Comparison of ENCODE assay signal across 17 cellular contexts in the genomic region with DNA sequence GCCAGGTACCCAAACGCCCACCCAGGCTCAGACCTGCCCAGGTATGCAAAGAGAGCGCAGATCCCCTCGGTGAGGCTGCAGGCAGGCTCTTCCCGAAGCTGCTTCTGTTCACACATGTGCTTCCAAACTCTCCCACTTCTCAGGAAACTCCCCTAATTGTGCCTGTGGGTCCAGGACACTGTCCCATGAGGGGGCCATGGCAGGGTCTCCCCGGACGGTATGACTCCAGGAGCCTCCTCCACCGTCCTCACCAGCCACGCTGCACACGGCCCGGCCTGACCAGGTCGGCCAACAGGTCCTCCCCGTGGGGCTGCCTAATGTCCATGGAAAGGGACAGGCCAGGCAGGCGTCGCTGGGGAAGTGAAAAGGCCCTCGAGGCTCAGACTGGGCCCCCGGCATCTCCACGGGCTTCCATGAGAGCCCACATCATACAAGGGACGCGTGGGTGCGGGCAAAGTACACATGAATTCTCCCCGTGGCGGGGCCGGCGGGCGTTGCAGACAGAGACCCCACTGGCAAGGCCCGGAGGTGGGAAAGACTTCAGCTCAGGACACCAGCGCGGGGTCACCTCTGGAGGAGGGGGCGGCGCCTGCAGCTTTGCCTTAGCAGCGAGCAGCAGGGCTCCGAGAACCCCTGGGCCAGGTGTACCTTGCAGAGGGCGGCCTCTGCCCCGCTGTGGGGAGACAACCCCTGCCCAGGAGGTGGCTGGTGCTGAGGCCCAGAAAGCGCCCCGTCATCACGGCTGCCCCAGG.
DNase-seq lines count a peak whose midpoint lies in the region; ATAC-seq, FAIRE-seq and TF ChIP-seq lines count a peak whose summit lies in the region.
"Had no signal": no experiment of that assay in that cellular context is flagged by ENCODE, and none has a peak within 500 bp of the region (broad histone marks: within the 10 kb centered on the region; RNA-seq: fewer than 3 reads in every experiment).

No MANE protein-coding gene starts in this region.

- H3K4me3 ChIP-seq in right atrium auricular region (no peak overlapping the region), H1 (ENCODE audit: extremely low read depth in 1 of 4, insufficient read depth in 2 of 4, low read depth in 3 of 4, low read length in 4 of 4) (no peak overlapping the region), transverse colon (no peak overlapping the region)
- H3K4me3 ChIP-seq: ascending aorta, GM12878 had no signal

- no peak for TF ChIP-seq RAD21 in H1 (IDR thresholded peaks at IDR 0.05 in 1 of 2, conservative IDR thresholded peaks at IDR 0.05 in 1 of 2; ENCODE audit: low read depth in 2 of 2, low read length in 2 of 2)

- no peak overlapping the region for H2BK12ac ChIP-seq in H1 (ENCODE audit: low read depth, low read length)

- H3K4me1 ChIP-seq in right atrium auricular region: no peaks in the 10 kb centered on the region
- peaks cover 0 to 4% (median 3%) of the 10 kb centered on the region in 4 experiments; a peak in 4 of 7 replicates for H3K4me1 ChIP-seq in H1 (replicated peaks in 1 of 4; ENCODE audit: control insufficient read depth in 3 of 4, insufficient read depth in 4 of 4, low read length in 3 of 4)
- peaks cover 0 to 4% (median 0%) of the 10 kb centered on the region in 4 donors for H3K4me1 ChIP-seq in transverse colon
- H3K4me1 ChIP-seq: ascending aorta had no signal

- H3K79me2 ChIP-seq in H1 (ENCODE audit: control insufficient read depth in 1 of 2, insufficient read depth in 2 of 2, low read length in 2 of 2): no peaks in the 10 kb centered on the region

- DNase-seq in right atrium auricular region (ENCODE audit: low spot score) (peak; percentile 46), left cardiac atrium (no peak), H1 (ENCODE audit: low read depth in 1 of 2, low spot score in 2 of 2) (peak in 1 of 2 experiments; percentile 50), posterior vena cava (ENCODE audit: low spot score) (peak; percentile 72), NCI-H345 treated with DMSO at 0.1 percent for 48 hours (lab: John Stamatoyannopoulos, UW; ENCODE audit: unreplicated experiment) (no peak), transverse colon (no peak)
- no peak for DNase-seq in activated naive CD4-positive, alpha-beta T cell (lab: John Stamatoyannopoulos, UW)
- DNase-seq: activated naive CD4-positive, alpha-beta T cell treated with anti-CD3 and anti-CD28 coated beads, Interleukin-2, amount 10 ng/mL, durations not matched to agents 7 days and 5 days; DMS53; effector memory CD8-positive, alpha-beta T cell; NCI-H526 treated with DMSO at 0.1 percent for 48 hours; T1000 had no signal

- H3K4me2 ChIP-seq in H1 (ENCODE audit: insufficient read depth in 1 of 2, low read depth in 2 of 2, low read length in 2 of 2): no peak overlapping the region

- H3K14ac ChIP-seq in H1 (ENCODE audit: insufficient read length): no peak overlapping the region

- no peaks in the 10 kb centered on the region for H3K79me1 ChIP-seq in H1 (ENCODE audit: low read depth, low read length)

- H4K91ac ChIP-seq in H1 (replicated peaks; ENCODE audit: insufficient read length, low read length): peak overlapping the region; percentile 40

- POLR2A ChIA-PET in H1 (lab: Charles Lee; ENCODE audit: partially characterized antibody): no interaction called here

- H3K9me3 ChIP-seq in right atrium auricular region: no peaks in the 10 kb centered on the region
- H3K9me3 ChIP-seq in H1 (ENCODE audit: insufficient read depth in 2 of 2, low read depth in 1 of 2, low read length in 1 of 2): no peaks in the 10 kb centered on the region
- no peaks in the 10 kb centered on the region for H3K9me3 ChIP-seq in transverse colon
- H3K9me3 ChIP-seq: ascending aorta had no signal

- TF ChIP-seq POLR2A in H1 (IDR thresholded peaks at IDR 0.05; ENCODE audit: control extremely low read depth in 1 of 2, low read depth in 2 of 2, low read length in 2 of 2) (no peak), transverse colon (IDR thresholded peaks at IDR 0.05) (no peak)

- H3K18ac ChIP-seq in H1 (ENCODE audit: extremely low read depth, low read length): no peak overlapping the region

- ATAC-seq in left cardiac atrium: no peak
- ATAC-seq: CD8-positive, alpha-beta T cell; effector memory CD8-positive, alpha-beta T cell; GM12878 had no signal

- in situ Hi-C loops in transverse colon (cut with MboI; ENCODE audit: low pct_ligation_motif_present in 1 of 4, low pct_unique_long_range_greater_than_20kb in 1 of 4, low sequenced_read_pairs in 3 of 4): no loop called here

- H2BK20ac ChIP-seq in H1 (ENCODE audit: low read length): no peak overlapping the region

- H2BK5ac ChIP-seq in H1 (ENCODE audit: low read depth, low read length): no peak overlapping the region

- H3K27ac ChIP-seq in right atrium auricular region: no peak overlapping the region
- no peak overlapping the region for H3K27ac ChIP-seq in H1 (ENCODE audit: low read depth, low read length)
- H3K27ac ChIP-seq in transverse colon: no peak overlapping the region
- H3K27ac ChIP-seq: ascending aorta, HL-60 had no signal

- CTCF ChIA-PET in H1 (lab: Charles Lee; ENCODE audit: partially characterized antibody): interaction anchor here (0.9 kb wide), 2 partner anchors 235 to 257 kb away, joined by 3 to 5 read pairs; no protein-coding TSS in a partner anchor

- H3K36me3 ChIP-seq in right atrium auricular region: no peaks in the 10 kb centered on the region
- H3K36me3 ChIP-seq in H1 (ENCODE audit: control insufficient read depth in 2 of 4, insufficient read depth in 4 of 4, low read length in 3 of 4): no peaks in the 10 kb centered on the region
- no peaks in the 10 kb centered on the region for H3K36me3 ChIP-seq in transverse colon
- H3K36me3 ChIP-seq: ascending aorta had no signal

- FAIRE-seq in H1 (lab: Jason Lieb, UNC): no peak
- FAIRE-seq: GM12878, GM19239 had no signal

- H3K56ac ChIP-seq in H1 (replicated peaks; ENCODE audit: insufficient read length, low read depth, low read length): no peak overlapping the region

- H3K27me3 ChIP-seq in right atrium auricular region (peaks cover 0 to 9% of the 10 kb centered on the region in 2 donors), H1 (replicated peaks in 1 of 4; ENCODE audit: control insufficient read depth in 3 of 4, extremely low read depth in 1 of 4, insufficient read depth in 3 of 4, low read length in 3 of 4) (no peaks in the 10 kb centered on the region; a peak in 2 of 7 replicates), transverse colon (peaks cover 23% of the 10 kb centered on the region)
- H3K27me3 ChIP-seq: ascending aorta had no signal

- WGBS in H1 (ENCODE audit: extremely low coverage in 1 of 2, insufficient coverage in 1 of 2, insufficient read length in 1 of 2, insufficient replicate concordance in 2 of 2, low coverage in 1 of 2, low lambda C conversion rate in 2 of 2, missing lambda C conversion rate in 1 of 2), 2 experiments: 93% methylated on average over 29 of the region's 37 CpGs; no CpG with 5 or more reads in 1 of the 2 experiments
- WGBS in transverse colon (ENCODE audit: low coverage in 1 of 2), 2 donors: 86 to 90% methylated on average over 2 to 32 of the region's 37 CpGs

- no peak overlapping the region for H4K8ac ChIP-seq in H1 (ENCODE audit: extremely low read depth, insufficient read depth, low read length)

- no peak overlapping the region for H3K23ac ChIP-seq in H1 (ENCODE audit: insufficient read length)

- H4K5ac ChIP-seq in H1 (ENCODE audit: insufficient read length, low read depth, low read length): no peak overlapping the region

- H2BK15ac ChIP-seq in H1 (ENCODE audit: low read length): no peak overlapping the region; the same call in 1 of the 2 replicates

- H4K20me1 ChIP-seq in H1 (replicated peaks in 1 of 2; ENCODE audit: control insufficient read depth in 1 of 2, insufficient read depth in 2 of 2, low read length in 2 of 2): peaks cover 0 to 2% of the 10 kb centered on the region in 2 experiments

- no peak overlapping the region for H2AFZ ChIP-seq in H1 (ENCODE audit: low read length)

- TF ChIP-seq EP300 in H1 (IDR thresholded peaks at IDR 0.05; ENCODE audit: borderline replicate concordance in 1 of 2, low read depth in 2 of 2, low read length in 2 of 2): no peak
- no peak for TF ChIP-seq EP300 in transverse colon (IDR thresholded peaks at IDR 0.05; ENCODE audit: low read depth)

- H3K4ac ChIP-seq in H1 (replicated peaks; ENCODE audit: insufficient read length, low read depth, low read length): peak overlapping the region; percentile 37

- no peaks in the 10 kb centered on the region; the same call in 1 of the 2 replicates for H3K23me2 ChIP-seq in H1 (ENCODE audit: low read depth, low read length)

- H2BK120ac ChIP-seq in H1 (replicated peaks; ENCODE audit: low read depth, low read length): no peak overlapping the region

- intact Hi-C loops in left cardiac atrium (cut with DNase I): no loop called here
- intact Hi-C loops in posterior vena cava (cut with DNase I): no loop called here
- intact Hi-C loops in transverse colon (cut with DNase I; ENCODE audit: low total_unique reads): loop anchor here (10.0 kb wide), 1 partner anchor 727 kb away; no protein-coding TSS in a partner anchor

- no peak overlapping the region for H3K9ac ChIP-seq in H1 (replicated peaks in 1 of 4; ENCODE audit: extremely low read depth in 1 of 4, low read depth in 3 of 4, low read length in 3 of 4)

- no peak for TF ChIP-seq CTCF in right atrium auricular region (IDR thresholded peaks at IDR 0.05)
- TF ChIP-seq CTCF in H1 (IDR thresholded peaks at IDR 0.05; ENCODE audit: control extremely low read depth in 1 of 3, insufficient read depth in 1 of 3, low read depth in 1 of 3, low read length in 3 of 3): no peak
- TF ChIP-seq CTCF in transverse colon (IDR thresholded peaks at IDR 0.05): no peak

- H2AK5ac ChIP-seq in H1 (ENCODE audit: low read depth, low read length): no peak overlapping the region

TF ChIP-seq in H1, 55 proteins besides CTCF, POLR2A, EP300 and RAD21:
- TF ChIP-seq ATF3 (IDR thresholded peaks at IDR 0.05; ENCODE audit: insufficient read depth, low read depth, low read length): no peak
- no peak for TF ChIP-seq POLR2AphosphoS5 (IDR thresholded peaks at IDR 0.05; ENCODE audit: low read depth, low read length)
- no peak for TF ChIP-seq EZH2 (IDR thresholded peaks at IDR 0.05; ENCODE audit: low read depth, low read length, severe bottlenecking)
- TF ChIP-seq TAF1 (IDR thresholded peaks at IDR 0.05; ENCODE audit: low read depth, low read length): no peak
- no peak for TF ChIP-seq CHD1 (IDR thresholded peaks at IDR 0.05; ENCODE audit: low read depth, low read length)
TF ChIP-seq in H1: peak in this region for 0.

Comparison
In these comparisons a context has a peak if more than half of its experiments do, and no peak if none do; other contexts are left out.
1. DNase-seq: peak in right atrium auricular region (single experiment) and posterior vena cava (single experiment); none in left cardiac atrium (single experiment), activated naive CD4-positive, alpha-beta T cell (0 of 4), NCI-H345 treated with DMSO at 0.1 percent for 48 hours (single experiment) and transverse colon (single experiment).